8 cellular contexts compared by ENCODE assay signal in the genomic region with DNA sequence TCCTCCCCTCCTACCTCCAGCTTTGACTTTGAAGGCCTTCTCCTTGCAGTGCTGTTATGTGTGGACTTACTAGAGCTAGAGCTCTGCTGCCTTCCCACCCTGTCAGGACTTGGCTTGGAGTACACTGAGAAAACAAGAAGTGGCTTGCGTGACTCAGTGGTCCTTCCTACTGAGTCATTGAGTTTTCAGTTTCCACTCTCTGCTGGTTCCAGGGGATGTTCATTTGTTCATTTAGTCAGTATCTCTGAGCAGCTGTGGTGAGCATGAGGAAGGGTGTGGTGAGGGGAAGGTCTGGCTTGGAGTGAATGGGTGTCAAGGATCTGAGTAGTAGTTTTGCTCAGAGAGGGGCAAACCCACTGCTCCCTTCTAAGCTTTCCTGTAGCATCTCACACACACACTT. TPM values are rescaled to one million over a fixed set of nuclear protein-coding genes. Genes with fewer than 3 reads are reported as not detected.
DNase-seq lines count a peak whose midpoint lies in the region; ATAC-seq, FAIRE-seq and TF ChIP-seq lines count a peak whose summit lies in the region.

No MANE protein-coding gene starts in this region.

- H3K9ac ChIP-seq in HepG2 (ENCODE audit: insufficient read depth, low read depth, low read length), result no peak overlapping the region

- no peaks in the 10 kb centered on the region for H3K4me1 ChIP-seq in HepG2 (ENCODE audit: insufficient read depth, low read length)

- no peak overlapping the region for H3K4me3 ChIP-seq in HepG2 (replicated peaks in 1 of 3; ENCODE audit: insufficient read depth in 1 of 3, low read depth in 2 of 3, low read length in 3 of 3)
- no peak overlapping the region for H3K4me3 ChIP-seq in lower leg skin (ENCODE audit: low read depth, poor library complexity, severe bottlenecking)

- no peak overlapping the region for H2AFZ ChIP-seq in HepG2 (ENCODE audit: low read length)

- no peaks in the 10 kb centered on the region for H4K20me1 ChIP-seq in HepG2 (ENCODE audit: insufficient read depth, low read length)

- TF ChIP-seq EP300 in HepG2 (IDR thresholded peaks at IDR 0.05; ENCODE audit: low read depth in 2 of 2, low read length in 2 of 2) (no peak), HepG2 (CRISPR knock-in tag; IDR thresholded peaks at IDR 0.05; ENCODE audit: borderline replicate concordance) (no peak)

- 56% methylated on average over 1 of the region's 1 CpG for WGBS in HepG2 (ENCODE audit: low lambda C conversion rate)
- WGBS in lower leg skin, 2 donors, result 80 to 81% methylated on average over 1 of the region's 1 CpG

- no peaks in the 10 kb centered on the region for H3K79me2 ChIP-seq in HepG2 (ENCODE audit: insufficient read depth, low read length)

- BruUV-seq in HepG2 (replicated peaks; lab: Mats Ljungman, UMichigan), result no TSS peak

- no peak for FAIRE-seq in HepG2 (lab: Jason Lieb, UNC)

- H3K36me3 ChIP-seq in HepG2 (replicated peaks in 1 of 2; ENCODE audit: control insufficient read depth in 1 of 2, insufficient read depth in 2 of 2, low read length in 2 of 2), result no peaks in the 10 kb centered on the region

- CTCF ChIA-PET in HepG2 (lab: Yijun Ruan, JAX; ENCODE audit: low intra/inter-chr PET ratio, low total read pairs), result no interaction called here

- TF ChIP-seq CTCF in HepG2 (CRISPR knock-in tag; IDR thresholded peaks at IDR 0.05) (no peak), lower leg skin (IDR thresholded peaks at IDR 0.05) (no peak)

- no peak for TF ChIP-seq RAD21 in HepG2 (CRISPR knock-in tag; IDR thresholded peaks at IDR 0.05)

- TF ChIP-seq POLR2A in HepG2 (IDR thresholded peaks at IDR 0.05; ENCODE audit: insufficient read depth in 1 of 2, low read depth in 2 of 2, low read length in 2 of 2) (no peak), lower leg skin (IDR thresholded peaks at IDR 0.05) (no peak)

- no peaks in the 10 kb centered on the region for H3K9me3 ChIP-seq in HepG2 (ENCODE audit: low read length)

- H3K27me3 ChIP-seq in HepG2 (ENCODE audit: control insufficient read depth in 1 of 2, insufficient read depth in 2 of 2, low read length in 2 of 2), result peaks cover 0 to under 1% of the 10 kb centered on the region in 2 experiments; a peak in 1 of 5 replicates

- DNase-seq in RKO (ENCODE audit: low spot score) (peak; percentile 28), HepG2 (ENCODE audit: low spot score) (no peak), HUDEP-2 (lab: John Stamatoyannopoulos, UW; ENCODE audit: unreplicated experiment in 76 of 76) (no peak), NCI-H1105 treated with DMSO at 0.1 percent for 48 hours (lab: John Stamatoyannopoulos, UW) (no peak), lower leg skin (ENCODE audit: low spot score in 2 of 2) (no peak)
- DNase-seq in activated naive CD8-positive, alpha-beta T cell treated with anti-CD3 and anti-CD28 coated beads, Interleukin-2, amount 50 U/mL, for 16 hours (ENCODE audit: low read depth, low spot score), result peak; percentile 38
- DNase-seq in stimulated activated CD4-positive, alpha-beta T cell treated with anti-CD3 and anti-CD28 coated beads, Interleukin-4, amount 100 ng/mL, for 1 hour, result peak; percentile 53

- ATAC-seq in GM21390 (IDR thresholded peaks at IDR 0.05; ENCODE audit: unreplicated experiment), result peak; percentile 84
- no peak for ATAC-seq in HepG2

- no peak overlapping the region for H3K27ac ChIP-seq in HepG2 (ENCODE audit: extremely low read length, insufficient read depth, low read length)

- POLR2A ChIA-PET in HepG2 (lab: Yijun Ruan, JAX), result no interaction called here

- intact Hi-C loops in HepG2 (cut with micrococcal nuclease; ENCODE audit: unreplicated experiment) (no loop called here), lower leg skin (cut with DNase I; ENCODE audit: low total_unique reads) (no loop called here)

- in situ Hi-C loops in HepG2 (cut with HindIII; ENCODE audit: extremely low pct_ligation_motif_present, low pct_unique_long_range_greater_than_20kb), result no loop called here

- no peak overlapping the region for H3K4me2 ChIP-seq in HepG2 (ENCODE audit: low read depth, low read length)

TF ChIP-seq in HepG2, 621 proteins besides CTCF, POLR2A, EP300 and RAD21:
- TF ChIP-seq ZFP90 (CRISPR knock-in tag; IDR thresholded peaks at IDR 0.05; ENCODE audit: borderline replicate concordance), result no peak
- TF ChIP-seq, protein P1, sequence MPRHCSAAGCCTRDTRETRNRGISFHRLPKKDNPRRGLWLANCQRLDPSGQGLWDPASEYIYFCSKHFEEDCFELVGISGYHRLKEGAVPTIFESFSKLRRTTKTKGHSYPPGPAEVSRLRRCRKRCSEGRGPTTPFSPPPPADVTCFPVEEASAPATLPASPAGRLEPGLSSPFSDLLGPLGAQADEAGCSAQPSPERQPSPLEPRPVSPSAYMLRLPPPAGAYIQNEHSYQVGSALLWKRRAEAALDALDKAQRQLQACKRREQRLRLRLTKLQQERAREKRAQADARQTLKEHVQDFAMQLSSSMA (CRISPR knock-in tag; IDR thresholded peaks at IDR 0.05), result no peak
- no peak for TF ChIP-seq TFE3 (CRISPR knock-in tag; IDR thresholded peaks at IDR 0.05)
- TF ChIP-seq ZC3H4 (CRISPR knock-in tag; IDR thresholded peaks at IDR 0.05; ENCODE audit: borderline replicate concordance), result no peak
- TF ChIP-seq NPAS2 (CRISPR knock-in tag; IDR thresholded peaks at IDR 0.05; ENCODE audit: borderline replicate concordance), result no peak
- no peak for TF ChIP-seq WIZ (CRISPR knock-in tag; IDR thresholded peaks at IDR 0.05)

RNA-seq across cellular contexts. Expression of gene ELK3, which starts 17.2 kb away (rescaled TPM):
- total RNA-seq in HepG2 (2016; rRNA removed; fragmentation: Illumina TruSeq; extraction: Trizol) (3.0 and 3.2 TPM in 2 replicates), lower leg skin (10 to 100 TPM in 1 of 4 donors, 1 to 10 TPM in 3; 8.4 to 12.9 (median 9.5) TPM)
- 1.2 and 1.3 TPM in 2 replicates for total RNA-seq in HepG2 (2016; cell fraction: cytosol; rRNA removed; fragmentation: Illumina TruSeq; extraction: Trizol; ENCODE audit: low read depth)
- 2.3 and 2.7 TPM in 2 replicates for total RNA-seq in HepG2 (2016; cell fraction: insoluble cytoplasmic fraction; rRNA removed; fragmentation: Illumina TruSeq; extraction: Trizol)
- total RNA-seq in HepG2 (2016; cell fraction: membrane; rRNA removed; fragmentation: Illumina TruSeq; extraction: Trizol), result 4.8 and 5.0 TPM in 2 replicates
- total RNA-seq in HepG2 (2016; cell fraction: nucleus; rRNA removed; fragmentation: Illumina TruSeq; extraction: Trizol), result 2.7 and 3.9 TPM in 2 replicates
- polyA plus RNA-seq in HepG2 (2011; rRNA removed), result 2.4 and 2.9 TPM in 2 replicates
- polyA plus RNA-seq in HepG2 (2011; cell fraction: cytosol; rRNA removed), result 1.5 and 2.1 TPM in 2 replicates
- 1.2 and 2.1 TPM in 2 replicates for polyA plus RNA-seq in HepG2 (2011; cell fraction: nucleus; rRNA removed)
- polyA plus RNA-seq in HepG2 (2012), result 1.8 and 2.5 TPM in 2 replicates
- polyA plus RNA-seq in HepG2 (2016; cell fraction: cytosol; fragmentation: Illumina TruSeq; extraction: Trizol; ENCODE audit: low read depth), result 1.5 and 2.0 TPM in 2 replicates
- 4.0 and 4.7 TPM in 2 replicates for polyA plus RNA-seq in HepG2 (2016; cell fraction: insoluble cytoplasmic fraction; fragmentation: Illumina TruSeq; extraction: Trizol; ENCODE audit: low read depth)
- polyA plus RNA-seq in HepG2 (2016; cell fraction: membrane; fragmentation: Illumina TruSeq; extraction: Trizol; ENCODE audit: low read depth), result 3.8 and 4.8 TPM in 2 replicates
- polyA plus RNA-seq in HepG2 (2016; cell fraction: nucleus; fragmentation: Illumina TruSeq; extraction: Trizol; ENCODE audit: insufficient read depth, low read depth), result 3.9 and 4.5 TPM in 2 replicates
- 5.5 and 9.6 TPM in 2 replicates for polyA minus RNA-seq in HepG2 (2011; rRNA and poly(A)+ RNA removed; ENCODE audit: low replicate concordance)
- 3.2 and 3.3 TPM in 2 replicates for polyA minus RNA-seq in HepG2 (2011; cell fraction: cytosol; rRNA and poly(A)+ RNA removed)
- 2.6 and 2.7 TPM in 2 replicates for polyA minus RNA-seq in HepG2 (2011; cell fraction: nucleus; rRNA and poly(A)+ RNA removed)

Comparison
In these comparisons a context has a peak if more than half of its experiments do, and no peak if none do; other contexts are left out.
1. DNase-seq: peak in RKO (single experiment), activated naive CD8-positive, alpha-beta T cell treated with anti-CD3 and anti-CD28 coated beads, Interleukin-2, amount 50 U/mL, for 16 hours (single experiment) and stimulated activated CD4-positive, alpha-beta T cell treated with anti-CD3 and anti-CD28 coated beads, Interleukin-4, amount 100 ng/mL, for 1 hour (single experiment); none in HepG2 (single experiment), HUDEP-2 (0 of 76), NCI-H1105 treated with DMSO at 0.1 percent for 48 hours (single experiment) and lower leg skin (0 of 2).